ENCODE assay signal across 9 cellular contexts in the genomic region with DNA sequence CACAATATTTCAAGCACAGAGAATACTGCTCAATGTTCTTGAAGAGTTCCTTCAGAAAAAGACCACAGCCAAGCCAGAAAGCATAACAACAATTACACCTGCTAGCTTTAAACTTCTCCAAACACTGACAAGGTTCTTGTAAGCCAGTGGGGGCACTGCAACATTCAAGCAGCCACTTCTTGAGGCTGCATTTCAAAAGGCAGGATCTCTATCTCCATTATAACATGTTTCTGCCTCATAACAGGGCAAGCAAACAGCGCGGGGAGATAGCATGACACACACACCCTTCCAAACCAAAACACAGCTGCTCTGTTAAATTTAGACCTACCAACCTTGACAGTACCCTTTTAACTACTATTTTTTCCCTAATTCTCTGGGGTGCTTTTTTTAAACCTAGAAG. TPM values are rescaled to one million over a fixed set of nuclear protein-coding genes. Genes with fewer than 3 reads are reported as not detected.
DNase-seq lines count a peak whose midpoint lies in the region; ATAC-seq and TF ChIP-seq lines count a peak whose summit lies in the region.
"Had no signal": no experiment of that assay in that cellular context is flagged by ENCODE, and none has a peak within 500 bp of the region (broad histone marks: within the 10 kb centered on the region; RNA-seq: fewer than 3 reads in every experiment).

No MANE protein-coding gene starts in this region.

- peaks cover 78% of the 10 kb centered on the region for H3K79me2 ChIP-seq in Loucy (ENCODE audit: insufficient read depth, low read length)

- no peaks in the 10 kb centered on the region for H3K27me3 Mint-ChIP-seq in activated naive CD8-positive, alpha-beta T cell treated with anti-CD3 and anti-CD28 coated beads, Interleukin-2, amount 50 U/mL, for 24 hours

- H3K4me3 ChIP-seq in GM12865 (ENCODE audit: low read depth, low read length) (no peak overlapping the region), Loucy (ENCODE audit: low read length, poor library complexity, severe bottlenecking) (no peak overlapping the region), body of pancreas (no peak overlapping the region), psoas muscle (peak overlapping the region; percentile 16), lower leg skin (ENCODE audit: low read depth, poor library complexity, severe bottlenecking) (no peak overlapping the region)
- H3K4me3 ChIP-seq: mucosa of descending colon had no signal

- H3K4me3 Mint-ChIP-seq in activated naive CD8-positive, alpha-beta T cell treated with anti-CD3 and anti-CD28 coated beads, Interleukin-2, amount 50 U/mL, for 24 hours = no peak overlapping the region

- no peak overlapping the region for H2AFZ ChIP-seq in Loucy (ENCODE audit: low read length)

- no peak for ATAC-seq in body of pancreas
- peak in 3 of 4 donors; percentile 16 to 46 (median 45) for ATAC-seq in psoas muscle
- no peak for ATAC-seq in activated naive CD8-positive, alpha-beta T cell treated with anti-CD3 and anti-CD28 coated beads, Interleukin-2, amount 50 U/mL, for 24 hours
- ATAC-seq in HG03135 (IDR thresholded peaks at IDR 0.05; ENCODE audit: unreplicated experiment) = no peak
- ATAC-seq: mucosa of descending colon had no signal

- H3K27ac ChIP-seq in body of pancreas = no peak overlapping the region
- H3K27ac ChIP-seq in psoas muscle = peak overlapping the region; percentile 76

- TF ChIP-seq CTCF in GM12865 (IDR thresholded peaks at IDR 0.05; ENCODE audit: insufficient read depth, low read depth, low read length, missing control alignments) (peak; percentile 5), Loucy (conservative IDR thresholded peaks at IDR 0.05; ENCODE audit: low read length) (peak; percentile 56), body of pancreas (IDR thresholded peaks at IDR 0.05) (peak in 5 of 7 experiments; percentile 7 to 47 (median 23)), psoas muscle (IDR thresholded peaks at IDR 0.05) (peak; percentile 22), lower leg skin (IDR thresholded peaks at IDR 0.05) (no peak)

- no peak overlapping the region for H3K4me2 ChIP-seq in Loucy (ENCODE audit: low read depth, low read length, poor library complexity, severe bottlenecking)

- H3F3A ChIP-seq in Loucy (ENCODE audit: low read depth) = no peaks in the 10 kb centered on the region

- no peak for TF ChIP-seq POLR2A in body of pancreas (IDR thresholded peaks at IDR 0.05)
- TF ChIP-seq POLR2A in lower leg skin (IDR thresholded peaks at IDR 0.05) = no peak

- intact Hi-C loops in body of pancreas (cut with DNase I) (no loop called here), psoas muscle (cut with DNase I) (no loop called here), lower leg skin (cut with DNase I; ENCODE audit: low total_unique reads) (no loop called here)

- no peaks in the 10 kb centered on the region for H3K9me2 ChIP-seq in Loucy (replicated peaks; ENCODE audit: low read depth, low read length)

- peaks cover 31% of the 10 kb centered on the region for H3K4me1 Mint-ChIP-seq in activated naive CD8-positive, alpha-beta T cell treated with anti-CD3 and anti-CD28 coated beads, Interleukin-2, amount 50 U/mL, for 24 hours

- DNase-seq in GM12865 (ENCODE audit: low read depth) = peak; percentile 12
- peak in 2 of 4 donors; percentile 39 to 51 for DNase-seq in body of pancreas
- DNase-seq in psoas muscle = no peak
- no peak for DNase-seq in activated naive CD8-positive, alpha-beta T cell treated with anti-CD3 and anti-CD28 coated beads, Interleukin-2, amount 50 U/mL, for 24 hours
- no peak for DNase-seq in KG1 (lab: John Stamatoyannopoulos, UW)
- DNase-seq in lower leg skin (ENCODE audit: low spot score in 2 of 2) = no peak
- DNase-seq: mucosa of descending colon had no signal

- no peak overlapping the region for H3K9ac ChIP-seq in Loucy (ENCODE audit: low read depth, low read length, poor library complexity, severe bottlenecking)

- no peak overlapping the region for H3K27ac Mint-ChIP-seq in activated naive CD8-positive, alpha-beta T cell treated with anti-CD3 and anti-CD28 coated beads, Interleukin-2, amount 50 U/mL, for 24 hours

- H3K36me3 Mint-ChIP-seq in activated naive CD8-positive, alpha-beta T cell treated with anti-CD3 and anti-CD28 coated beads, Interleukin-2, amount 50 U/mL, for 24 hours (ENCODE audit: low read depth) = peaks cover 10% of the 10 kb centered on the region

- no peaks in the 10 kb centered on the region for H3K9me3 Mint-ChIP-seq in activated naive CD8-positive, alpha-beta T cell treated with anti-CD3 and anti-CD28 coated beads, Interleukin-2, amount 50 U/mL, for 24 hours

- H3K4me1 ChIP-seq in Loucy (ENCODE audit: insufficient read depth, low read length, poor library complexity, severe bottlenecking) = no peaks in the 10 kb centered on the region
- H3K4me1 ChIP-seq in body of pancreas = peaks cover 12% of the 10 kb centered on the region
- H3K4me1 ChIP-seq in psoas muscle = peaks cover 49% of the 10 kb centered on the region

- no peaks in the 10 kb centered on the region for H3K9me3 ChIP-seq in Loucy (ENCODE audit: insufficient read depth, low read depth, low read length)
- no peaks in the 10 kb centered on the region for H3K9me3 ChIP-seq in body of pancreas
- H3K9me3 ChIP-seq in psoas muscle = no peaks in the 10 kb centered on the region
- H3K9me3 ChIP-seq: mucosa of descending colon had no signal

- peaks cover 20% of the 10 kb centered on the region for H4K20me1 ChIP-seq in Loucy (ENCODE audit: insufficient read depth, low read length, poor library complexity, severe bottlenecking)

- WGBS in body of pancreas, 2 donors = 33 to 42% methylated on average over 2 of the region's 2 CpGs
- 9 to 25% (median 10%) methylated on average over 2 of the region's 2 CpGs for WGBS in psoas muscle, 3 donors
- 57 to 70% methylated on average over 2 of the region's 2 CpGs for WGBS in lower leg skin, 2 donors

- H3K36me3 ChIP-seq in Loucy (ENCODE audit: insufficient read depth, low read length) (peaks cover 3% of the 10 kb centered on the region; the same call in 1 of the 2 replicates), body of pancreas (replicated peaks in 1 of 2; ENCODE audit: insufficient read depth in 1 of 2, low read depth in 2 of 2) (no peaks in the 10 kb centered on the region), psoas muscle (ENCODE audit: insufficient read depth in 1 of 2, low read depth in 1 of 2) (no peaks in the 10 kb centered on the region)

- H3K27me3 ChIP-seq in Loucy (ENCODE audit: insufficient read depth, low read length, poor library complexity, severe bottlenecking) (no peaks in the 10 kb centered on the region), body of pancreas (no peaks in the 10 kb centered on the region), psoas muscle (ENCODE audit: insufficient read depth in 3 of 3, low read length in 2 of 3) (no peaks in the 10 kb centered on the region)

RNA-seq across cellular contexts. Expression of a gene that starts 30.8 kb away (rescaled TPM):
- total RNA-seq in body of pancreas (10 to 100 TPM; 24.4 to 32.6 TPM), psoas muscle (100 to 1,000 TPM; 129 to 184 (median 135) TPM), lower leg skin (10 to 100 TPM; 27.9 to 39.0 (median 34.5) TPM)
- 100 to 1,000 TPM; 185 to 206 (median 188) TPM for polyA plus RNA-seq in psoas muscle

Comparison
In these comparisons a context has a peak if more than half of its experiments do, and no peak if none do; other contexts are left out.
1. CTCF ChIP-seq: peak in GM12865 (single experiment), Loucy (single experiment), body of pancreas (5 of 7) and psoas muscle (single experiment); none in lower leg skin (0 of 3).
2. ATAC-seq: peak in psoas muscle (3 of 4); none in body of pancreas (single experiment), activated naive CD8-positive, alpha-beta T cell treated with anti-CD3 and anti-CD28 coated beads, Interleukin-2, amount 50 U/mL, for 24 hours (single experiment) and HG03135 (single experiment).